In genomic region chr1:7422081-7422480, GRCh38 we compare ENCODE assay signal across 22 cellular contexts.
DNase-seq lines count a peak whose midpoint lies in the region; ATAC-seq and TF ChIP-seq lines count a peak whose summit lies in the region.
"Had no signal": no experiment of that assay in that cellular context is flagged by ENCODE, and none has a peak within 500 bp of the region (broad histone marks: within the 10 kb centered on the region; RNA-seq: fewer than 3 reads in every experiment).

No MANE protein-coding gene starts in this region.

- no peaks in the 10 kb centered on the region for H3K36me3 ChIP-seq in uterus
- H3K36me3 ChIP-seq: esophagus muscularis mucosa, prostate gland, SJCRH30 had no signal

- DNase-seq in cardiac septum (ENCODE audit: low spot score) (peak; percentile 61), Right ventricle myocardium superior (no peak), left lobe of liver (ENCODE audit: low spot score) (peak; percentile 38), posterior vena cava (ENCODE audit: low spot score) (peak; percentile 34), uterus (peak; percentile 4), NCI-H2171 treated with DMSO at 0.1 percent for 48 hours (lab: John Stamatoyannopoulos, UW) (no peak)
- no peak for DNase-seq in activated CD4-positive, alpha-beta T cell treated with anti-CD3 and anti-CD28 coated beads for 4 hours
- DNase-seq: activated CD4-positive, alpha-beta T cell treated with anti-CD3 and anti-CD28 coated beads for 48 hours; activated gamma-delta T cell treated with Interleukin-2 at 50 U/mL for 16 hours; central memory CD4-positive, alpha-beta T cell; dermis blood vessel endothelial cell; foreskin keratinocyte; NCI-H1436 treated with DMSO at 0.1 percent for 48 hours; NCI-H446 treated with DMSO at 0.1 percent for 48 hours; NCI-H82; stimulated activated CD4-positive, alpha-beta T cell treated with anti-CD3 and anti-CD28 coated beads, Interleukin-15, amount 100 ng/mL, for 24 hours; T-helper 9 cell had no signal

- H3K9me3 ChIP-seq in uterus: peaks cover 0 to 2% of the 10 kb centered on the region in 2 donors
- H3K9me3 ChIP-seq: esophagus muscularis mucosa, prostate gland had no signal

- intact Hi-C loops in cardiac septum (cut with DNase I) (no loop called here), Right ventricle myocardium superior (cut with DNase I) (no loop called here), posterior vena cava (cut with DNase I) (no loop called here), uterus (cut with DNase I; ENCODE audit: low total_unique reads) (no loop called here)

- ATAC-seq in Right ventricle myocardium superior (ENCODE audit: poor library complexity): no peak
- ATAC-seq in left lobe of liver: no peak
- ATAC-seq in GM21515 (IDR thresholded peaks at IDR 0.05; ENCODE audit: unreplicated experiment): no peak
- ATAC-seq: foreskin keratinocyte; stimulated activated effector memory CD8-positive, alpha-beta T cell treated with anti-CD3 and anti-CD28 coated beads, Interleukin-12 subunit alpha, Interleukin-12 subunit beta, amount 100 ng/mL, for 72 hours had no signal

- H3K27me3 ChIP-seq in uterus: no peaks in the 10 kb centered on the region
- H3K27me3 ChIP-seq: esophagus muscularis mucosa, foreskin keratinocyte, SJCRH30 had no signal

- TF ChIP-seq CTCF in uterus (IDR thresholded peaks at IDR 0.05): no peak

- H3K4me1 ChIP-seq in uterus: no peaks in the 10 kb centered on the region
- H3K4me1 ChIP-seq: esophagus muscularis mucosa, foreskin keratinocyte, prostate gland had no signal

- no peak overlapping the region for H3K4me3 ChIP-seq in uterus
- H3K4me3 ChIP-seq: esophagus muscularis mucosa, prostate gland, SJCRH30 had no signal

- no peak for TF ChIP-seq POLR2A in uterus (IDR thresholded peaks at IDR 0.05)

- no peak overlapping the region for H3K27ac ChIP-seq in uterus
- H3K27ac ChIP-seq: esophagus muscularis mucosa, foreskin keratinocyte, prostate gland, SJCRH30 had no signal

Comparison
In these comparisons a context has a peak if more than half of its experiments do, and no peak if none do; other contexts are left out.
1. DNase-seq: peak in cardiac septum (single experiment), left lobe of liver (single experiment), posterior vena cava (single experiment) and uterus (2 of 2); none in Right ventricle myocardium superior (single experiment), NCI-H2171 treated with DMSO at 0.1 percent for 48 hours (single experiment) and activated CD4-positive, alpha-beta T cell treated with anti-CD3 and anti-CD28 coated beads for 4 hours (0 of 2).